In the genomic region with DNA sequence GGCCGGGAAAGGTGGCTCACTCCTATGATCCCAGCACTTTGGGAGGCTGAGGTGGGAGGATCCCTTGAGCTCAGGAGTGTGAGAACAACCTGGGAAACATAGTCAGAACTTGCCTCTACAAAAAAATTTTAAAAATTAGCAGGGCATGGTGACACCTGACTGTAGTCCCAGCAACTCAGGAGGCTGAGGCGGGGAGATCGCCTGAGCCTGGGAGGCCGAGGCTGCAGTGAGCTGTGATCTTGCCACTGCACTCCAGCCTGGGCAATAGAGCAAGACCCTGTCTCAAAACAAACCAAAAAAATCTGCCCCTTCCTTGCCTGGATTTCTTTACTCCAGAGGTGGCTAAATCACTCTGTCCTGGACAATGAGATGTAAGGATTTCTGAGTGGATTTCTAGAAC, we compare ENCODE assay signal across 25 cellular contexts.
"Had no signal": no experiment of that assay in that cellular context is flagged by ENCODE, and none has a peak within 500 bp of the region (broad histone marks: within the 10 kb centered on the region; RNA-seq: fewer than 3 reads in every experiment).

No MANE protein-coding gene starts in this region.

- H3K36me3 ChIP-seq: colonic mucosa, heart right ventricle, left lung had no signal

- H3K27me3 ChIP-seq: colonic mucosa, foreskin keratinocyte, heart right ventricle, left lung had no signal

- H3K4me1 ChIP-seq: colonic mucosa, foreskin keratinocyte, heart right ventricle had no signal

- H3K9me3 ChIP-seq: colonic mucosa, heart right ventricle, left lung had no signal

- ATAC-seq: effector memory CD8-positive, alpha-beta T cell; esophagus mucosa; heart right ventricle; left cardiac atrium; left lung; left ventricle myocardium superior had no signal

- H3K27ac Mint-ChIP-seq: dendritic cell treated with granulocyte-macrophage colony-stimulating factor and Interleukin-4, amounts not matched to agents 40 ng/mL and 50 ng/mL, for 4 days; effector memory CD8-positive, alpha-beta T cell; endodermal cell; memory B cell had no signal

- H3K4me3 Mint-ChIP-seq: dendritic cell treated with granulocyte-macrophage colony-stimulating factor and Interleukin-4, amounts not matched to agents 40 ng/mL and 50 ng/mL, for 4 days; effector memory CD8-positive, alpha-beta T cell; endodermal cell; memory B cell had no signal

- H3K4me3 ChIP-seq: colonic mucosa, heart right ventricle, left lung, lung had no signal

- H3K4me1 Mint-ChIP-seq: endodermal cell, memory B cell had no signal

- FAIRE-seq: endometrium, frontal cortex, islet of Langerhans, keratinocyte had no signal

- H3K27ac ChIP-seq: colonic mucosa, epithelial cell of prostate, foreskin keratinocyte, heart right ventricle, left lung had no signal

- H3K36me3 Mint-ChIP-seq: memory B cell had no signal

- H3K9me3 Mint-ChIP-seq: dendritic cell treated with granulocyte-macrophage colony-stimulating factor and Interleukin-4, amounts not matched to agents 40 ng/mL and 50 ng/mL, for 4 days; effector memory CD8-positive, alpha-beta T cell; memory B cell had no signal

- DNase-seq: colonic mucosa; cortex of kidney; effector CD8-positive, alpha-beta T cell; effector memory CD8-positive, alpha-beta T cell; endodermal cell; erythroblast; foreskin keratinocyte; glutamatergic neuron; heart right ventricle; hippocampal formation; left cardiac atrium; left lung; left ventricle myocardium superior; mammary epithelial cell; mesendoderm; midbrain had no signal
